1 cellular context compared by ENCODE assay signal in genomic region chr3:69306239-69307185, GRCh38.
TF ChIP-seq lines count a peak whose summit lies in the region.

No MANE protein-coding gene starts in this region.

TF ChIP-seq in WTC11, 78 proteins besides CTCF, POLR2A, EP300 and RAD21 (continued from another document):
- TF ChIP-seq, protein P1, sequence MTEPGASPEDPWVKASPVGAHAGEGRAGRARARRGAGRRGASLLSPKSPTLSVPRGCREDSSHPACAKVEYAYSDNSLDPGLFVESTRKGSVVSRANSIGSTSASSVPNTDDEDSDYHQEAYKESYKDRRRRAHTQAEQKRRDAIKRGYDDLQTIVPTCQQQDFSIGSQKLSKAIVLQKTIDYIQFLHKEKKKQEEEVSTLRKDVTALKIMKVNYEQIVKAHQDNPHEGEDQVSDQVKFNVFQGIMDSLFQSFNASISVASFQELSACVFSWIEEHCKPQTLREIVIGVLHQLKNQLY (CRISPR knock-in tag; IDR thresholded peaks at IDR 0.05): no peak
- no peak for TF ChIP-seq TP53 (CRISPR knock-in tag; IDR thresholded peaks at IDR 0.05)
